Comparison of ENCODE assay signal across 25 cellular contexts in genomic region chr16:54418903-54419302, GRCh38.
"Had no signal": no experiment of that assay in that cellular context is flagged by ENCODE, and none has a peak within 500 bp of the region (broad histone marks: within the 10 kb centered on the region; RNA-seq: fewer than 3 reads in every experiment).

No MANE protein-coding gene starts in this region.

- H3K36me3 ChIP-seq: lower lobe of right lung, ovary, suprapubic skin, transverse colon, upper lobe of right lung, uterus had no signal

- DNase-seq: cortex of kidney; dorsolateral prefrontal cortex; effector CD4-positive, alpha-beta T cell; hypothalamus; immature natural killer cell; islet precursor cell; kidney glomerular epithelial cell; left colon; left ventricle myocardium superior; lower lobe of right lung; natural killer cell; occipital lobe; ovary; posterior cingulate gyrus; psoas muscle; right cardiac atrium; stimulated activated CD4-positive, alpha-beta T cell treated with anti-CD3 and anti-CD28 coated beads, Interleukin-15, amount 100 ng/mL, for 24 hours; stimulated activated CD4-positive, alpha-beta T cell treated with anti-CD3 and anti-CD28 coated beads, Interleukin-2, amount 100 ng/mL, for 48 hours; stimulated activated naive CD4-positive, alpha-beta T cell; stimulated activated naive CD8-positive, alpha-beta T cell treated with anti-CD3 and anti-CD28 coated beads, Interleukin-15, amount 100 ng/mL, for 72 hours; transverse colon; upper lobe of right lung; uterus had no signal

- ATAC-seq: left colon; left ventricle myocardium superior; natural killer cell; psoas muscle; stimulated activated naive CD8-positive, alpha-beta T cell treated with anti-CD3 and anti-CD28 coated beads, Interleukin-15, amount 100 ng/mL, for 72 hours; upper lobe of right lung had no signal

- H3K4me3 ChIP-seq: dorsolateral prefrontal cortex, lower lobe of right lung, ovary, psoas muscle, skin epidermis, suprapubic skin, transverse colon, upper lobe of right lung, uterus had no signal

- H3K27ac ChIP-seq: dorsolateral prefrontal cortex, lower lobe of right lung, ovary, psoas muscle, skin epidermis, suprapubic skin, transverse colon, upper lobe of right lung, uterus had no signal

- H3K27me3 ChIP-seq: ovary, suprapubic skin, upper lobe of right lung, uterus had no signal

- H3K4me1 ChIP-seq: psoas muscle, transverse colon, uterus had no signal

- H3K9me3 ChIP-seq: lower lobe of right lung, ovary, psoas muscle, suprapubic skin, transverse colon, upper lobe of right lung, uterus had no signal
